16 cellular contexts compared by ENCODE assay signal in the genomic region with DNA sequence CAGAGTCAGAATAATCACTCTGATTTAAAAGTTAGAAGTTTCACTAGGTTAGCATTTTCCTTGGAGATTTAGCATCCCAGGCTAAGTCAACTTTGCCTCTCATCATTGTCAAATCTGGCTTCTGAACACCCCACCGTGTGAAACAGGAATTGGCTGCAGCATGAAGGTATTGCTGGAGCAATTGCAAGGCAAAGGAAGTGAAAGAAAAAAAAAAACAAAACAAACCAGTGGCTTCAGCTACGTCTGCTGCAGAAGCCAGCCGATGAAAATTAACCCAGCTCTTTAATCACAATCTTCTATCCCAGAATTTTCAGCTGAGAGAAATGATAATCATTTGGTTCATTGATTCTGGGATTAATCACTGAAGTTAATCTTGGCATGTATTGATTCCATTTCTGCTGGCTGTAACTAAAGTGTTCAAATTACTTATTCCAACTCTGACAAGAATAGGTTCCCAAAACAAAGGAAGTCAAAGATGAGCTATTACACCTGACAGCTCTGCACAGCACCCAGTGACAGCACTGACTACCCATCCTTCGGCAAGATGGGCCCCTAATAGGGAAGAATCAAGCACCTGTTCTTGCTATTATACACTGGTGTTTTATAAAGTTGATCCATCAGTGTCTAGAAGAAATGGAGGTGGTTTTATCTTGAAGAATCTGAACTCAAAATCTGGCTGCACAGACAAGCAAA. TPM values are rescaled to one million over a fixed set of nuclear protein-coding genes. Genes with fewer than 3 reads are reported as not detected.
DNase-seq lines count a peak whose midpoint lies in the region; TF ChIP-seq lines count a peak whose summit lies in the region.
"Had no signal": no experiment of that assay in that cellular context is flagged by ENCODE, and none has a peak within 500 bp of the region (broad histone marks: within the 10 kb centered on the region; RNA-seq: fewer than 3 reads in every experiment).

No MANE protein-coding gene starts in this region.

- H3K36me3 ChIP-seq in Karpas-422 (ENCODE audit: insufficient read depth, low read length) = no peaks in the 10 kb centered on the region
- no peaks in the 10 kb centered on the region for H3K36me3 ChIP-seq in OCI-LY7 (ENCODE audit: insufficient read depth, low read length)
- no peaks in the 10 kb centered on the region for H3K36me3 ChIP-seq in parathyroid adenoma (ENCODE audit: control insufficient read depth, insufficient read depth, low read length)
- no peaks in the 10 kb centered on the region for H3K36me3 ChIP-seq in esophagus squamous epithelium
- H3K36me3 ChIP-seq: HAP-1 had no signal

- no peak for TF ChIP-seq POLR2A in esophagus squamous epithelium (IDR thresholded peaks at IDR 0.05)

- H3K27me3 ChIP-seq in Karpas-422 (ENCODE audit: low read length) (no peaks in the 10 kb centered on the region), parathyroid adenoma (ENCODE audit: control insufficient read depth, insufficient read depth, low read length) (no peaks in the 10 kb centered on the region), esophagus squamous epithelium (no peaks in the 10 kb centered on the region)

- H4K20me1 ChIP-seq in Karpas-422 (ENCODE audit: insufficient read depth, low read depth, low read length) (no peaks in the 10 kb centered on the region), OCI-LY7 (ENCODE audit: insufficient read depth, low read length) (no peaks in the 10 kb centered on the region)

- H3K9me3 ChIP-seq in Karpas-422 (ENCODE audit: low read length) (no peaks in the 10 kb centered on the region), OCI-LY7 (ENCODE audit: low read length) (no peaks in the 10 kb centered on the region), parathyroid adenoma (ENCODE audit: control insufficient read depth, low read length) (no peaks in the 10 kb centered on the region), esophagus squamous epithelium (no peaks in the 10 kb centered on the region)
- H3K9me3 ChIP-seq: HAP-1 had no signal

- H3K27ac ChIP-seq in Karpas-422 (ENCODE audit: low read length) = no peak overlapping the region
- no peak overlapping the region for H3K27ac ChIP-seq in OCI-LY7 (ENCODE audit: low read depth, low read length, poor library complexity, severe bottlenecking)
- H3K27ac ChIP-seq in parathyroid adenoma = peak overlapping the region; percentile 26
- no peak overlapping the region for H3K27ac ChIP-seq in esophagus squamous epithelium
- H3K27ac ChIP-seq: HL-60 had no signal

- H3K4me2 ChIP-seq in Karpas-422 (ENCODE audit: low read depth, low read length, poor library complexity, severe bottlenecking) (peak overlapping the region; percentile 30), OCI-LY7 (ENCODE audit: low read length) (peak overlapping the region; percentile 18), parathyroid adenoma (ENCODE audit: low read length) (peak overlapping the region; percentile 26)

- H3K4me1 ChIP-seq in Karpas-422 (ENCODE audit: low read length) = peaks cover 41% of the 10 kb centered on the region
- peaks cover 37% of the 10 kb centered on the region for H3K4me1 ChIP-seq in OCI-LY7 (ENCODE audit: insufficient read depth, low read length, poor library complexity, severe bottlenecking)
- peaks cover 49% of the 10 kb centered on the region for H3K4me1 ChIP-seq in parathyroid adenoma
- H3K4me1 ChIP-seq in esophagus squamous epithelium = no peaks in the 10 kb centered on the region
- H3K4me1 ChIP-seq: HAP-1 had no signal

- no peak for TF ChIP-seq CTCF in OCI-LY7 (conservative IDR thresholded peaks at IDR 0.05; ENCODE audit: low read length)
- no peak for TF ChIP-seq CTCF in parathyroid adenoma (IDR thresholded peaks at IDR 0.05)
- TF ChIP-seq CTCF in esophagus squamous epithelium (IDR thresholded peaks at IDR 0.05) = no peak

- POLR2A ChIA-PET in OCI-LY7 (lab: Charles Lee) = interaction anchor here (0.7 to 1.7 kb wide), 4 partner anchors 28 to 250 kb away, joined by 3 to 4 read pairs (median 3); no protein-coding TSS in a partner anchor

- no peaks in the 10 kb centered on the region for H3K9me2 ChIP-seq in Karpas-422 (replicated peaks; ENCODE audit: insufficient read depth, low read length)
- no peaks in the 10 kb centered on the region for H3K9me2 ChIP-seq in OCI-LY7 (ENCODE audit: insufficient read depth, low read length)

- CTCF ChIA-PET in OCI-LY7 (lab: Charles Lee; ENCODE audit: unreplicated experiment) = no interaction called here

- H3K9ac ChIP-seq in Karpas-422 (ENCODE audit: low read length) (0 out of 2 replicates have a peak overlapping the region, but pooled peaks have one; percentile 4), parathyroid adenoma (no peak overlapping the region)

- DNase-seq in Karpas-422 (no peak), NOMO-1 treated with DMSO at 0.1 percent for 48 hours (lab: John Stamatoyannopoulos, UW; ENCODE audit: unreplicated experiment) (peak; percentile 46), OCI-LY7 (ENCODE audit: low spot score) (no peak), mucosa of gallbladder (ENCODE audit: low spot score) (no peak), NCI-H69 (lab: John Stamatoyannopoulos, UW) (no peak), esophagus squamous epithelium (lab: John Stamatoyannopoulos, UW) (no peak)
- DNase-seq: C1 segment of cervical spinal cord; Calu3; CD4-positive, alpha-beta T cell; DMS 273 treated with DMSO at 0.1 percent for 48 hours had no signal

- H3K4me3 ChIP-seq in Karpas-422 (ENCODE audit: low read length) = no peak overlapping the region
- H3K4me3 ChIP-seq in OCI-LY7 (ENCODE audit: low read depth, low read length, poor library complexity, severe bottlenecking) = no peak overlapping the region
- no peak overlapping the region for H3K4me3 ChIP-seq in parathyroid adenoma (ENCODE audit: low read depth, low read length)
- no peak overlapping the region for H3K4me3 ChIP-seq in esophagus squamous epithelium
- H3K4me3 ChIP-seq: HAP-1 had no signal

- H2AFZ ChIP-seq in Karpas-422 (ENCODE audit: low read length) (peak overlapping the region; percentile 8; the same call in 1 of the 2 replicates), OCI-LY7 (ENCODE audit: low read length) (peak overlapping the region; percentile 55; the same call in 1 of the 2 replicates), parathyroid adenoma (peak overlapping the region; percentile 42)

- no TSS peak for BruUV-seq in OCI-LY7 (replicated peaks; lab: Mats Ljungman, UMichigan)

- H3K79me2 ChIP-seq in Karpas-422 (ENCODE audit: low read length) (no peaks in the 10 kb centered on the region), OCI-LY7 (ENCODE audit: insufficient read depth, low read depth, low read length) (no peaks in the 10 kb centered on the region), parathyroid adenoma (no peaks in the 10 kb centered on the region)

- intact Hi-C loops in OCI-LY7 (cut with micrococcal nuclease; ENCODE audit: unreplicated experiment) = no loop called here
- intact Hi-C loops in esophagus squamous epithelium (cut with DNase I) = no loop called here

- WGBS in esophagus squamous epithelium, 2 donors = 37 to 45% methylated on average over 4 of the region's 4 CpGs

RNA-seq across cellular contexts. Expression of gene REG3G, which starts 42.7 kb away (rescaled TPM):
- not detected in 2 replicates for total RNA-seq in Karpas-422 (2014; rRNA removed; shearing (Covaris generic); ENCODE audit: low replicate concordance)
- not detected in 2 replicates for total RNA-seq in OCI-LY7 (2014; rRNA removed; shearing (Covaris generic))
- total RNA-seq in OCI-LY7 (2022) (not detected in 2 replicates), mucosa of gallbladder (0.66 TPM), esophagus squamous epithelium (not detected)
- total RNA-seq: B cell; Calu3; CD4-positive, alpha-beta T cell; Daoy; H1 had no signal
